In the genomic region with DNA sequence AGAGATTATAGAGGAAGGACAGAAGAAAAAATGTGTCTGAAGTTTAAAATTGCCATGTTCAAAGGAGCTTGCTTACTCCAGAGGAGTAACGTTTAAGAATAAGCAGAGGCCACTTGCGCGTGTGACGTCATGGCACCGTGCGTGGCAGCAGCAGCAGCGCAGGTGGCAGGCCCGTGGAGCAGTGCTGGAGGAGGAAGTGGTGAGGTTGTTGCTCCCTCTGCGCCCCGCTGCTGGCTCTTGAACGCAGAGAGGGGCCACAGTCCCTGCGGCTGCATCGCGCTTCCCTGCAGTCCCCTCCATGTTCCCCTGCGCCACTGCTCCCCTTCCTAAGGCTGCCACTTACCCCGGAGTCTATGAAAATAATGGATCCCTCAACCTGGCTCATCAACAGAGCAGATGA, we compare ENCODE assay signal across 8 cellular contexts. TPM values are rescaled to one million over a fixed set of nuclear protein-coding genes. Genes with fewer than 3 reads are reported as not detected.
DNase-seq lines count a peak whose midpoint lies in the region; ATAC-seq and TF ChIP-seq lines count a peak whose summit lies in the region.

No MANE protein-coding gene starts in this region.

- no peak overlapping the region; the same call in none of the 2 replicates for H3K27ac Mint-ChIP-seq in GM23338

- H3F3A ChIP-seq in GM23338 (replicated peaks; ENCODE audit: low read depth) = no peaks in the 10 kb centered on the region

- H3K79me2 ChIP-seq in GM23338 (replicated peaks; ENCODE audit: insufficient read depth) = peaks cover 99% of the 10 kb centered on the region

- H3K4me3 Mint-ChIP-seq in GM23338 = no peak overlapping the region

- in situ Hi-C loops in HAP-1 (cut with MboI; ENCODE audit: low sequenced_read_pairs) = no loop called here

- H3K9me3 Mint-ChIP-seq in GM23338 = no peaks in the 10 kb centered on the region; the same call in 2 of the 3 replicates

- peaks cover 78% of the 10 kb centered on the region for H4K20me1 ChIP-seq in GM23338 (replicated peaks; ENCODE audit: insufficient read depth)

- no peak overlapping the region for H3K4me2 ChIP-seq in GM23338

- H3K4me1 Mint-ChIP-seq in GM23338 = peaks cover 11% of the 10 kb centered on the region

- H3K27ac ChIP-seq in GM23338 (ENCODE audit: low read depth) = peak overlapping the region; percentile 66; the same call in 1 of the 2 replicates

- peaks cover 2% of the 10 kb centered on the region for H3K27me3 Mint-ChIP-seq in GM23338 (ENCODE audit: insufficient read depth, low read depth, poor library complexity)

- TF ChIP-seq CTCF in GM23338 (conservative IDR thresholded peaks at IDR 0.05; ENCODE audit: low read depth in 2 of 2) = no peak

- H3K27me3 ChIP-seq in GM23338 (ENCODE audit: insufficient read depth) (no peaks in the 10 kb centered on the region), HAP-1 (ENCODE audit: low read depth) (no peaks in the 10 kb centered on the region)

- intact Hi-C loops in left cardiac atrium (cut with DNase I) = no loop called here

- no peaks in the 10 kb centered on the region for H3K9me2 ChIP-seq in GM23338 (ENCODE audit: insufficient read depth)

- peaks cover 76% of the 10 kb centered on the region for H3K36me3 Mint-ChIP-seq in GM23338 (ENCODE audit: low read depth)

- DNase-seq in GM23338 (ENCODE audit: low spot score) (no peak), activated T-cell treated with anti-CD3 and anti-CD28 coated beads for 4 hours (peak; percentile 72), left cardiac atrium (peak; percentile 32), retina (no peak), islet precursor cell (no peak), HAP-1 (ENCODE audit: low spot score in 2 of 2) (no peak)
- DNase-seq in stimulated activated CD4-positive, alpha-beta T cell treated with anti-CD3 and anti-CD28 coated beads, Interleukin-4, amount 100 ng/mL, for 4 hours = peak; percentile 68 to 86

- H3K4me3 ChIP-seq in GM23338 (no peak overlapping the region), HAP-1 (no peak overlapping the region)

- no peak overlapping the region for H2AFZ ChIP-seq in GM23338

- no peaks in the 10 kb centered on the region for H3K9me3 ChIP-seq in HAP-1

- ATAC-seq in GM23338 = peak; percentile 31; the same call in 2 of the 3 replicates
- ATAC-seq in left cardiac atrium = peak; percentile 53 to 64
- ATAC-seq in GM19455 (IDR thresholded peaks at IDR 0.05; ENCODE audit: unreplicated experiment) = no peak

- H3K36me3 ChIP-seq in GM23338 (ENCODE audit: insufficient read depth) = peaks cover 29% of the 10 kb centered on the region; the same call in 1 of the 2 replicates
- H3K36me3 ChIP-seq in HAP-1 (replicated peaks) = peaks cover 68% of the 10 kb centered on the region

- peaks cover 3% of the 10 kb centered on the region; the same call in 1 of the 2 replicates for H3K4me1 ChIP-seq in GM23338 (ENCODE audit: insufficient read depth)
- no peaks in the 10 kb centered on the region for H3K4me1 ChIP-seq in HAP-1

TF ChIP-seq in GM23338, 12 proteins besides CTCF, POLR2A, EP300 and RAD21 (continues in another document):
- TF ChIP-seq POLR2AphosphoS5 (IDR thresholded peaks at IDR 0.05; ENCODE audit: low read depth) = no peak
- no peak for TF ChIP-seq JUNB (IDR thresholded peaks at IDR 0.05; ENCODE audit: unreplicated experiment)
- TF ChIP-seq, protein P1, sequence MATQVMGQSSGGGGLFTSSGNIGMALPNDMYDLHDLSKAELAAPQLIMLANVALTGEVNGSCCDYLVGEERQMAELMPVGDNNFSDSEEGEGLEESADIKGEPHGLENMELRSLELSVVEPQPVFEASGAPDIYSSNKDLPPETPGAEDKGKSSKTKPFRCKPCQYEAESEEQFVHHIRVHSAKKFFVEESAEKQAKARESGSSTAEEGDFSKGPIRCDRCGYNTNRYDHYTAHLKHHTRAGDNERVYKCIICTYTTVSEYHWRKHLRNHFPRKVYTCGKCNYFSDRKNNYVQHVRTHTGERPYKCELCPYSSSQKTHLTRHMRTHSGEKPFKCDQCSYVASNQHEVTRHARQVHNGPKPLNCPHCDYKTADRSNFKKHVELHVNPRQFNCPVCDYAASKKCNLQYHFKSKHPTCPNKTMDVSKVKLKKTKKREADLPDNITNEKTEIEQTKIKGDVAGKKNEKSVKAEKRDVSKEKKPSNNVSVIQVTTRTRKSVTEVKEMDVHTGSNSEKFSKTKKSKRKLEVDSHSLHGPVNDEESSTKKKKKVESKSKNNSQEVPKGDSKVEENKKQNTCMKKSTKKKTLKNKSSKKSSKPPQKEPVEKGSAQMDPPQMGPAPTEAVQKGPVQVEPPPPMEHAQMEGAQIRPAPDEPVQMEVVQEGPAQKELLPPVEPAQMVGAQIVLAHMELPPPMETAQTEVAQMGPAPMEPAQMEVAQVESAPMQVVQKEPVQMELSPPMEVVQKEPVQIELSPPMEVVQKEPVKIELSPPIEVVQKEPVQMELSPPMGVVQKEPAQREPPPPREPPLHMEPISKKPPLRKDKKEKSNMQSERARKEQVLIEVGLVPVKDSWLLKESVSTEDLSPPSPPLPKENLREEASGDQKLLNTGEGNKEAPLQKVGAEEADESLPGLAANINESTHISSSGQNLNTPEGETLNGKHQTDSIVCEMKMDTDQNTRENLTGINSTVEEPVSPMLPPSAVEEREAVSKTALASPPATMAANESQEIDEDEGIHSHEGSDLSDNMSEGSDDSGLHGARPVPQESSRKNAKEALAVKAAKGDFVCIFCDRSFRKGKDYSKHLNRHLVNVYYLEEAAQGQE (IDR thresholded peaks at IDR 0.05; ENCODE audit: unreplicated experiment) = no peak
- TF ChIP-seq STAT1 (IDR thresholded peaks at IDR 0.05; ENCODE audit: unreplicated experiment) = no peak
- no peak for TF ChIP-seq ZNF114 (CRISPR knock-in tag; IDR thresholded peaks at IDR 0.05)
- no peak for TF ChIP-seq EZH2phosphoT487 (IDR thresholded peaks at IDR 0.05; ENCODE audit: unreplicated experiment)
- TF ChIP-seq, protein P2, sequence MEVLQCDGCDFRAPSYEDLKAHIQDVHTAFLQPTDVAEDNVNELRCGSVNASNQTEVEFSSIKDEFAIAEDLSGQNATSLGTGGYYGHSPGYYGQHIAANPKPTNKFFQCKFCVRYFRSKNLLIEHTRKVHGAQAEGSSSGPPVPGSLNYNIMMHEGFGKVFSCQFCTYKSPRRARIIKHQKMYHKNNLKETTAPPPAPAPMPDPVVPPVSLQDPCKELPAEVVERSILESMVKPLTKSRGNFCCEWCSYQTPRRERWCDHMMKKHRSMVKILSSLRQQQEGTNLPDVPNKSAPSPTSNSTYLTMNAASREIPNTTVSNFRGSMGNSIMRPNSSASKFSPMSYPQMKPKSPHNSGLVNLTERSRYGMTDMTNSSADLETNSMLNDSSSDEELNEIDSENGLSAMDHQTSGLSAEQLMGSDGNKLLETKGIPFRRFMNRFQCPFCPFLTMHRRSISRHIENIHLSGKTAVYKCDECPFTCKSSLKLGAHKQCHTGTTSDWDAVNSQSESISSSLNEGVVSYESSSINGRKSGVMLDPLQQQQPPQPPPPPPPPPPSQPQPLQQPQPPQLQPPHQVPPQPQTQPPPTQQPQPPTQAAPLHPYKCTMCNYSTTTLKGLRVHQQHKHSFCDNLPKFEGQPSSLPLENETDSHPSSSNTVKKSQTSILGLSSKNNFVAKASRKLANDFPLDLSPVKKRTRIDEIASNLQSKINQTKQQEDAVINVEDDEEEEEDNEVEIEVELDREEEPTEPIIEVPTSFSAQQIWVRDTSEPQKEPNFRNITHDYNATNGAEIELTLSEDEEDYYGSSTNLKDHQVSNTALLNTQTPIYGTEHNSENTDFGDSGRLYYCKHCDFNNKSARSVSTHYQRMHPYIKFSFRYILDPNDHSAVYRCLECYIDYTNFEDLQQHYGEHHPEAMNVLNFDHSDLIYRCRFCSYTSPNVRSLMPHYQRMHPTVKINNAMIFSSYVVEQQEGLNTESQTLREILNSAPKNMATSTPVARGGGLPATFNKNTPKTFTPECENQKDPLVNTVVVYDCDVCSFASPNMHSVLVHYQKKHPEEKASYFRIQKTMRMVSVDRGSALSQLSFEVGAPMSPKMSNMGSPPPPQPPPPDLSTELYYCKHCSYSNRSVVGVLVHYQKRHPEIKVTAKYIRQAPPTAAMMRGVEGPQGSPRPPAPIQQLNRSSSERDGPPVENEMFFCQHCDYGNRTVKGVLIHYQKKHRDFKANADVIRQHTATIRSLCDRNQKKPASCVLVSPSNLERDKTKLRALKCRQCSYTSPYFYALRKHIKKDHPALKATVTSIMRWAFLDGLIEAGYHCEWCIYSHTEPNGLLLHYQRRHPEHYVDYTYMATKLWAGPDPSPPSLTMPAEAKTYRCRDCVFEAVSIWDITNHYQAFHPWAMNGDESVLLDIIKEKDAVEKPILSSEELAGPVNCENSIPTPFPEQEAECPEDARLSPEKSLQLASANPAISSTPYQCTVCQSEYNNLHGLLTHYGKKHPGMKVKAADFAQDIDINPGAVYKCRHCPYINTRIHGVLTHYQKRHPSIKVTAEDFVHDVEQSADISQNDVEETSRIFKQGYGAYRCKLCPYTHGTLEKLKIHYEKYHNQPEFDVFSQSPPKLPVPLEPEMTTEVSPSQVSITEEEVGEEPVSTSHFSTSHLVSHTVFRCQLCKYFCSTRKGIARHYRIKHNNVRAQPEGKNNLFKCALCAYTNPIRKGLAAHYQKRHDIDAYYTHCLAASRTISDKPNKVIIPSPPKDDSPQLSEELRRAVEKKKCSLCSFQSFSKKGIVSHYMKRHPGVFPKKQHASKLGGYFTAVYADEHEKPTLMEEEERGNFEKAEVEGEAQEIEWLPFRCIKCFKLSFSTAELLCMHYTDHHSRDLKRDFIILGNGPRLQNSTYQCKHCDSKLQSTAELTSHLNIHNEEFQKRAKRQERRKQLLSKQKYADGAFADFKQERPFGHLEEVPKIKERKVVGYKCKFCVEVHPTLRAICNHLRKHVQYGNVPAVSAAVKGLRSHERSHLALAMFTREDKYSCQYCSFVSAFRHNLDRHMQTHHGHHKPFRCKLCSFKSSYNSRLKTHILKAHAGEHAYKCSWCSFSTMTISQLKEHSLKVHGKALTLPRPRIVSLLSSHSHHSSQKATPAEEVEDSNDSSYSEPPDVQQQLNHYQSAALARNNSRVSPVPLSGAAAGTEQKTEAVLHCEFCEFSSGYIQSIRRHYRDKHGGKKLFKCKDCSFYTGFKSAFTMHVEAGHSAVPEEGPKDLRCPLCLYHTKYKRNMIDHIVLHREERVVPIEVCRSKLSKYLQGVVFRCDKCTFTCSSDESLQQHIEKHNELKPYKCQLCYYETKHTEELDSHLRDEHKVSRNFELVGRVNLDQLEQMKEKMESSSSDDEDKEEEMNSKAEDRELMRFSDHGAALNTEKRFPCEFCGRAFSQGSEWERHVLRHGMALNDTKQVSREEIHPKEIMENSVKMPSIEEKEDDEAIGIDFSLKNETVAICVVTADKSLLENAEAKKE (CRISPR knock-in tag; IDR thresholded peaks at IDR 0.05) = no peak
- TF ChIP-seq EZH2 (IDR thresholded peaks at IDR 0.05; ENCODE audit: low read depth, unreplicated experiment) = no peak

RNA-seq across cellular contexts. Expression of a gene that starts 37.5 kb away (rescaled TPM):
- 454 and 505 TPM in 2 replicates for total RNA-seq in GM23338 (2014; rRNA removed; shearing (Covaris generic))
- 235 and 269 TPM in 2 replicates for polyA plus RNA-seq in GM23338 (2016; fragmentation: Nextera tagmentation; extraction: Ambion mirVana)
- total RNA-seq in left cardiac atrium = 100 to 1,000 TPM; 107 to 120 TPM

Comparison
In these comparisons a context has a peak if more than half of its experiments do, and no peak if none do; other contexts are left out.
1. DNase-seq: peak in activated T-cell treated with anti-CD3 and anti-CD28 coated beads for 4 hours (single experiment), left cardiac atrium (single experiment) and stimulated activated CD4-positive, alpha-beta T cell treated with anti-CD3 and anti-CD28 coated beads, Interleukin-4, amount 100 ng/mL, for 4 hours (2 of 2); none in GM23338 (single experiment), retina (single experiment), islet precursor cell (single experiment) and HAP-1 (0 of 2).